In the genomic region with DNA sequence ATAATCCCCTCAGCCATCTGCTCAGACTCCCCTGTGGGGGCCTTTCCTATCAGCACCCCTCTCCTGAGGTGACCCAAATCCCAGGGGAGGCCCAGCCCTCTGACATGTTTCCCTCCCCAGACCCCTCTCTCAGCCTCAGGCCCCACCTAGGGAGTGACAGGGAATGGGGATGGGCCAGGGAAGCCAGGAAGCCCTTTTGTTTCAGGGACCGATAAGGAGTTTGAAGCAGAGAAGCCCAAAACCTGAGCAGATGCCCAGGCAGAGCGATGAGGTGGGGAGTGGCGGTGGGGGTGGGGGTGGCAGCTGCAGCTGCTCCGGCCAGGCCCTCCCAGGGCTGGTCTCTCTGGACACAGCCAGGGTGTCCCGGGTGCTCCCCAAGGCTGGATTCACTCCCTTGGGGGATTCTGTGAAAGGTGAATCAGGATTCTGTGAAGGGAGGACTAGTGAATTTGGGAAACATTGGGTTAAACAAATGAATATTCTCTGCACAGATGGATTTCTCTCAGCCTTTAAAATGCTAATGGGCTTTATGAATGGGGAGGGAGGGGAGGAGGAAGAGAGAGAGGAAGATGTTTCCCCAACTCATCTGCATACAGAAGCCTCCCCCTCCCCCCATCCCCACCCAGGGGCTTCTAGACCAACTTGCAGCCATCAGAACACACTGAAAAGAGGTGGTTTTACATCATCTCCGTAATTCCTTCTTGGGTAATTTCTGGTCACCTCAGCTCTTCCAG, we compare ENCODE assay signal across 9 cellular contexts. TPM values are rescaled to one million over a fixed set of nuclear protein-coding genes. Genes with fewer than 3 reads are reported as not detected.
DNase-seq lines count a peak whose midpoint lies in the region; ATAC-seq, FAIRE-seq and TF ChIP-seq lines count a peak whose summit lies in the region.
"Had no signal": no experiment of that assay in that cellular context is flagged by ENCODE, and none has a peak within 500 bp of the region (broad histone marks: within the 10 kb centered on the region; RNA-seq: fewer than 3 reads in every experiment).

No MANE protein-coding gene starts in this region.

- peak overlapping the region; percentile 75 for H3K27ac ChIP-seq in effector memory CD4-positive, alpha-beta T cell (ENCODE audit: insufficient read depth, low read length, poor library complexity, severe bottlenecking)
- H3K27ac ChIP-seq in skin epidermis (peak overlapping the region in 18 of 21 experiments; percentile 2 to 96 (median 66)), heart right ventricle (peak overlapping the region in 1 of 10 donors; percentile 89)

- peaks cover 98% of the 10 kb centered on the region for H3K4me1 ChIP-seq in effector memory CD4-positive, alpha-beta T cell (ENCODE audit: control insufficient read depth, insufficient read depth, low read length, poor library complexity, severe bottlenecking)
- H3K4me1 ChIP-seq in heart right ventricle, result peaks cover 0 to 100% (median 18%) of the 10 kb centered on the region in 9 donors

- FAIRE-seq in GM12892 (lab: Jason Lieb, UNC), result peak; percentile 9

- no peak for DNase-seq in GM12892 (ENCODE audit: insufficient read length)
- DNase-seq in NCI-H82 treated with DMSO at 0.1 percent for 48 hours (lab: John Stamatoyannopoulos, UW; ENCODE audit: unreplicated experiment), result peak; percentile 97
- DNase-seq in effector memory CD4-positive, alpha-beta T cell, result no peak
- no peak for DNase-seq in GM03348 (ENCODE audit: low spot score)
- DNase-seq in heart right ventricle, result no peak
- DNase-seq in NCI-H510A (lab: John Stamatoyannopoulos, UW), result no peak
- no peak for DNase-seq in stimulated activated CD4-positive, alpha-beta T cell treated with anti-CD3 and anti-CD28 coated beads, Interleukin-4, amount 100 ng/mL, for 4 hours

- no peaks in the 10 kb centered on the region for H3K27me3 ChIP-seq in effector memory CD4-positive, alpha-beta T cell (replicated peaks; ENCODE audit: control insufficient read depth, insufficient read depth, low read length, poor library complexity, severe bottlenecking)
- H3K27me3 ChIP-seq in heart right ventricle, result no peaks in the 10 kb centered on the region

- no peaks in the 10 kb centered on the region for H3K9me3 ChIP-seq in effector memory CD4-positive, alpha-beta T cell (ENCODE audit: control insufficient read depth, low read length)
- H3K9me3 ChIP-seq in heart right ventricle, result no peaks in the 10 kb centered on the region

- no peak for ATAC-seq in heart right ventricle

- TF ChIP-seq CTCF in heart right ventricle (IDR thresholded peaks at IDR 0.05), result no peak

- H3K36me3 ChIP-seq in effector memory CD4-positive, alpha-beta T cell (ENCODE audit: control insufficient read depth, insufficient read depth, low read length), result peaks cover 40% of the 10 kb centered on the region
- H3K36me3 ChIP-seq in heart right ventricle, result peaks cover 0 to 81% (median 6%) of the 10 kb centered on the region in 9 donors

- no peak for TF ChIP-seq POLR2A in GM12892 (IDR thresholded peaks at IDR 0.05; ENCODE audit: low read depth, low read length)

- intact Hi-C loops in heart right ventricle (cut with DNase I), result no loop called here

- no peak overlapping the region for H3K4me3 ChIP-seq in effector memory CD4-positive, alpha-beta T cell (ENCODE audit: insufficient read depth, low read depth, low read length, poor library complexity, severe bottlenecking)
- H3K4me3 ChIP-seq in skin epidermis (no peak overlapping the region), heart right ventricle (no peak overlapping the region)

- WGBS in heart right ventricle, 2 donors, result 81 to 86% methylated on average over 6 of the region's 6 CpGs

RNA-seq across cellular contexts. Expression of a gene that starts 17.4 kb away (rescaled TPM):
- 28.3 TPM for polyA plus RNA-seq in GM12892 (2012; ENCODE audit: missing spikeins)
- total RNA-seq in heart right ventricle, result 10 to 100 TPM in 1 of 10 donors, 1 to 10 TPM in 9; 2.7 to 20.5 (median 4.6) TPM
- 1 to 10 TPM; 3.7 to 7.1 TPM for polyA plus RNA-seq in heart right ventricle

RNA-seq across cellular contexts. Expression of a gene that starts 40.7 kb away (rescaled TPM):
- not detected for polyA plus RNA-seq in GM12892 (2012; ENCODE audit: missing spikeins)
- not detected for total RNA-seq in heart right ventricle
- under 1 TPM in 1 of 2 donors, not detected in 1; 0.44 TPM for polyA plus RNA-seq in heart right ventricle
- total RNA-seq: mononuclear cell had no signal

RNA-seq across cellular contexts. Expression of a gene that starts 47.5 kb away (rescaled TPM):
- polyA plus RNA-seq in GM12892 (2012; ENCODE audit: missing spikeins), result not detected
- total RNA-seq in heart right ventricle, result under 1 TPM in 3 of 10 donors, not detected in 7; 0.37 to 0.70 (median 0.55) TPM
- polyA plus RNA-seq in heart right ventricle, result under 1 TPM; 0.13 to 0.59 TPM
- total RNA-seq: mononuclear cell had no signal
